In genomic region chr10:112919721-112920120, GRCh38 we compare ENCODE assay signal across 19 cellular contexts. TPM values are rescaled to one million over a fixed set of nuclear protein-coding genes. Genes with fewer than 3 reads are reported as not detected.
DNase-seq lines count a peak whose midpoint lies in the region; ATAC-seq, FAIRE-seq and TF ChIP-seq lines count a peak whose summit lies in the region.
"Had no signal": no experiment of that assay in that cellular context is flagged by ENCODE, and none has a peak within 500 bp of the region (broad histone marks: within the 10 kb centered on the region; RNA-seq: fewer than 3 reads in every experiment).

No MANE protein-coding gene starts in this region.

- H4K20me1 ChIP-seq in astrocyte (ENCODE audit: insufficient read depth, low read length) = no peaks in the 10 kb centered on the region

- CTCF ChIA-PET in AG04450 (lab: Charles Lee) = no interaction called here
- CTCF ChIA-PET in naive thymus-derived CD4-positive, alpha-beta T cell (lab: Charles Lee) = interaction anchor here (0.8 kb wide), 1 partner anchor 173 kb away, joined by 3 read pairs; no protein-coding TSS in a partner anchor

- H3K9me3 ChIP-seq in AG04450 (ENCODE audit: control insufficient read depth, insufficient read depth, low read length) (no peaks in the 10 kb centered on the region), astrocyte (ENCODE audit: insufficient read depth, low read depth, low read length) (no peaks in the 10 kb centered on the region), HAP-1 (no peaks in the 10 kb centered on the region)
- no peaks in the 10 kb centered on the region for H3K9me3 ChIP-seq in naive thymus-derived CD4-positive, alpha-beta T cell (ENCODE audit: control insufficient read depth in 2 of 3, low read length in 3 of 3)
- H3K9me3 ChIP-seq: BE2C had no signal

- H3K9me3 Mint-ChIP-seq in astrocyte (ENCODE audit: unreplicated experiment) = peaks cover 3% of the 10 kb centered on the region
- no peaks in the 10 kb centered on the region for H3K9me3 Mint-ChIP-seq in naive thymus-derived CD4-positive, alpha-beta T cell
- H3K9me3 Mint-ChIP-seq: stimulated activated naive B cell treated with anti-CD40 and anti-IgM and Interleukin-4, amounts not matched to agents 10 μg/mL and 1 μg/mL and 100 μg/mL, for 72 hours had no signal

- H3K27ac ChIP-seq in AG04450 (ENCODE audit: low read depth, low read length) (peak overlapping the region; percentile 39), astrocyte (ENCODE audit: low read depth, low read length) (peak overlapping the region; percentile 19)
- no peak overlapping the region for H3K27ac ChIP-seq in naive thymus-derived CD4-positive, alpha-beta T cell (ENCODE audit: low read depth, low read length)

- H3K4me1 Mint-ChIP-seq in astrocyte (ENCODE audit: low read depth, unreplicated experiment) = peaks cover 20% of the 10 kb centered on the region
- no peaks in the 10 kb centered on the region for H3K4me1 Mint-ChIP-seq in naive thymus-derived CD4-positive, alpha-beta T cell
- H3K4me1 Mint-ChIP-seq: stimulated activated naive B cell treated with anti-CD40 and anti-IgM and Interleukin-4, amounts not matched to agents 10 μg/mL and 1 μg/mL and 100 μg/mL, for 72 hours had no signal

- H3K27me3 ChIP-seq in AG04450 (ENCODE audit: control insufficient read depth, insufficient read depth, low read length) (no peaks in the 10 kb centered on the region), astrocyte (ENCODE audit: insufficient read depth, low read length) (no peaks in the 10 kb centered on the region), HAP-1 (ENCODE audit: low read depth) (no peaks in the 10 kb centered on the region)
- no peaks in the 10 kb centered on the region for H3K27me3 ChIP-seq in naive thymus-derived CD4-positive, alpha-beta T cell (ENCODE audit: control insufficient read depth in 2 of 2, insufficient read depth in 2 of 2, low read length in 2 of 2)
- H3K27me3 ChIP-seq: BE2C had no signal

- no peaks in the 10 kb centered on the region for H3K79me2 ChIP-seq in astrocyte (ENCODE audit: insufficient read depth, low read length)

- H2AFZ ChIP-seq in astrocyte (ENCODE audit: low read depth, low read length) = peak overlapping the region; percentile 15

- no peak for ATAC-seq in HG03521 (IDR thresholded peaks at IDR 0.05; ENCODE audit: unreplicated experiment)
- ATAC-seq in naive thymus-derived CD4-positive, alpha-beta T cell = no peak
- ATAC-seq: activated CD4-positive, CD25-positive, alpha-beta regulatory T cell treated with anti-CD3 and anti-CD28 coated beads, Interleukin-2, amount 50 U/mL, for 24 hours; stimulated activated naive B cell treated with anti-CD40 and anti-IgM and Interleukin-4, amounts not matched to agents 10 μg/mL and 1 μg/mL and 100 μg/mL, for 72 hours had no signal

- intact Hi-C loops in naive thymus-derived CD4-positive, alpha-beta T cell (cut with micrococcal nuclease) = no loop called here

- FAIRE-seq in astrocyte (lab: Jason Lieb, UNC) = peak; percentile 88

- no peaks in the 10 kb centered on the region for H3K36me3 ChIP-seq in astrocyte (ENCODE audit: insufficient read depth, low read length)
- no peaks in the 10 kb centered on the region for H3K36me3 ChIP-seq in HAP-1 (replicated peaks)
- no peaks in the 10 kb centered on the region for H3K36me3 ChIP-seq in naive thymus-derived CD4-positive, alpha-beta T cell (ENCODE audit: control insufficient read depth in 2 of 3, insufficient read depth in 3 of 3, low read length in 3 of 3)
- H3K36me3 ChIP-seq: BE2C had no signal

- TF ChIP-seq CTCF in AG04450 (IDR thresholded peaks at IDR 0.05; ENCODE audit: low read depth, low read length) (no peak), astrocyte (IDR thresholded peaks at IDR 0.05; ENCODE audit: insufficient read depth, low read depth, low read length) (no peak)

- no peaks in the 10 kb centered on the region for H3K36me3 Mint-ChIP-seq in astrocyte (ENCODE audit: low read depth, unreplicated experiment)
- no peaks in the 10 kb centered on the region for H3K36me3 Mint-ChIP-seq in naive thymus-derived CD4-positive, alpha-beta T cell

- peak overlapping the region; percentile 57 for H3K4me2 ChIP-seq in astrocyte (ENCODE audit: low read length)

- H3K27me3 Mint-ChIP-seq in astrocyte (ENCODE audit: low read depth, unreplicated experiment) = no peaks in the 10 kb centered on the region
- peaks cover 0 to 7% (median 0%) of the 10 kb centered on the region in 5 donors for H3K27me3 Mint-ChIP-seq in naive thymus-derived CD4-positive, alpha-beta T cell
- H3K27me3 Mint-ChIP-seq: progenitor cell of endocrine pancreas had no signal

- no peak overlapping the region for H3K9ac ChIP-seq in astrocyte (ENCODE audit: low read length)

- H3K4me3 Mint-ChIP-seq in astrocyte (ENCODE audit: unreplicated experiment) = no peak overlapping the region
- H3K4me3 Mint-ChIP-seq in naive thymus-derived CD4-positive, alpha-beta T cell = no peak overlapping the region
- H3K4me3 Mint-ChIP-seq: stimulated activated naive B cell treated with anti-CD40 and anti-IgM and Interleukin-4, amounts not matched to agents 10 μg/mL and 1 μg/mL and 100 μg/mL, for 72 hours had no signal

- H3K27ac Mint-ChIP-seq in astrocyte (ENCODE audit: unreplicated experiment) = peak overlapping the region; percentile 44
- H3K27ac Mint-ChIP-seq in naive thymus-derived CD4-positive, alpha-beta T cell = no peak overlapping the region
- H3K27ac Mint-ChIP-seq: progenitor cell of endocrine pancreas; stimulated activated naive B cell treated with anti-CD40 and anti-IgM and Interleukin-4, amounts not matched to agents 10 μg/mL and 1 μg/mL and 100 μg/mL, for 72 hours had no signal

- H3K4me1 ChIP-seq in astrocyte (ENCODE audit: insufficient read depth, low read length) (peaks cover 15% of the 10 kb centered on the region), HAP-1 (peaks cover 12% of the 10 kb centered on the region)
- H3K4me1 ChIP-seq in naive thymus-derived CD4-positive, alpha-beta T cell (ENCODE audit: control insufficient read depth in 2 of 2, insufficient read depth in 2 of 2, low read length in 2 of 2) = no peaks in the 10 kb centered on the region
- H3K4me1 ChIP-seq: BE2C had no signal

- in situ Hi-C loops in HAP-1 (cut with MboI; ENCODE audit: low sequenced_read_pairs) = no loop called here

- DNase-seq in AG04450 (ENCODE audit: low read depth, low spot score) = no peak
- DNase-seq in HS-27A (ENCODE audit: low read depth) = peak; percentile 48
- DNase-seq in astrocyte (ENCODE audit: low read depth) = peak; percentile 72
- DNase-seq in iPS-NIHi7 (ENCODE audit: extremely low spot score) = peak; percentile 34
- DNase-seq in HAP-1 (ENCODE audit: low spot score in 2 of 2) = no peak
- no peak for DNase-seq in naive thymus-derived CD4-positive, alpha-beta T cell
- DNase-seq in DMS79 (lab: John Stamatoyannopoulos, UW) = no peak
- DNase-seq: activated T-cell treated with anti-CD3 and anti-CD28 coated beads for 4 hours; anterior cingulate cortex; BE2C; effector CD8-positive, alpha-beta T cell; midbrain; NCI-H2029 treated with DMSO at 0.1 percent for 48 hours; NCI-H82; stimulated activated CD4-positive, alpha-beta T cell treated with anti-CD3 and anti-CD28 coated beads, Interleukin-4, amount 100 ng/mL, for 24 hours; stimulated activated naive B cell treated with anti-CD40 and anti-IgM and Interleukin-4, amounts not matched to agents 10 μg/mL and 1 μg/mL and 100 μg/mL, for 72 hours had no signal

- POLR2A ChIA-PET in AG04450 (lab: Yijun Ruan, JAX) = interaction anchor here (0.6 kb wide), 1 partner anchor 211 kb away, joined by 3 read pairs; no protein-coding TSS in a partner anchor
- POLR2A ChIA-PET in naive thymus-derived CD4-positive, alpha-beta T cell (lab: Charles Lee) = no interaction called here

- no peak overlapping the region for H3K4me3 ChIP-seq in AG04450 (ENCODE audit: low read depth, low read length)
- no peak overlapping the region for H3K4me3 ChIP-seq in astrocyte (ENCODE audit: insufficient read depth, low read depth, low read length)
- no peak overlapping the region for H3K4me3 ChIP-seq in HAP-1
- no peak overlapping the region for H3K4me3 ChIP-seq in naive thymus-derived CD4-positive, alpha-beta T cell (ENCODE audit: low read length)

RNA-seq across cellular contexts. Expression of gene TCF7L2, which starts 30.3 kb away (rescaled TPM):
- polyA plus RNA-seq in AG04450 (2011; rRNA removed) = 6.3 and 7.7 TPM in 2 replicates
- 16.8 and 17.0 TPM in 2 replicates for polyA minus RNA-seq in AG04450 (2011; rRNA and poly(A)+ RNA removed)
- total RNA-seq in astrocyte = 52.1 and 52.4 TPM in 2 replicates
- 10 to 100 TPM in 1 of 5 experiments, 1 to 10 TPM in 3, under 1 TPM in 1; 0.39 to 31.4 (median 3.5) TPM for total RNA-seq in naive thymus-derived CD4-positive, alpha-beta T cell
- polyA plus RNA-seq in naive thymus-derived CD4-positive, alpha-beta T cell = 1 to 10 TPM; 1.7 to 3.1 TPM

Comparison
In these comparisons a context has a peak if more than half of its experiments do, and no peak if none do; other contexts are left out.
1. DNase-seq: peak in HS-27A (single experiment), astrocyte (single experiment) and iPS-NIHi7 (single experiment); none in AG04450 (single experiment), HAP-1 (0 of 2), naive thymus-derived CD4-positive, alpha-beta T cell (0 of 9) and DMS79 (single experiment).